ENCODE assay signal across 8 cellular contexts in the genomic region with DNA sequence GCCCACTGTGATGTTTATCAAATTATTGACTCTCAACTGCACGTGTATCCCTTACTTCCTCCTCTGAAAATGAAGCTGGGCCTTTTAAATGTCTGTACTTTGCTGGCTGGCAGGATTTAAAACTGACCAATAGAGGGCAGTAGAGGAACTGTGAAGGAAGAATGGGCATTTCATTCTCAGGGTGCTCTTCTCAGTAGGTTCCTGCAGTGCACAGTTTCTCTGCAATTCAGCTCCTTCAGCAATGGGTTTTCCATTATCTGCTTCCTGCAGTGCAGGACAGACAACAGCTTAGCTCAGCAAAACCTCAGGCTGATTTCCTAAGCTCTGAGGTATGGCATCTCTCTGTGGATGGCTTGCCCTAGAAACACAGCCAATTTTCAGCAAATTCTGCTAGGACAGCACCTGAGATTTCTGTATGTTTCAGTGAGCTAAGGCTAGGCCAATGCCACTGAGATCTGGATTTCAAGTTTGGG.
DNase-seq lines count a peak whose midpoint lies in the region; ATAC-seq, FAIRE-seq and TF ChIP-seq lines count a peak whose summit lies in the region.

No MANE protein-coding gene starts in this region.

- H3K27me3 ChIP-seq in gastroesophageal sphincter: no peaks in the 10 kb centered on the region
- H3K27me3 ChIP-seq in tibial nerve: no peaks in the 10 kb centered on the region
- H3K27me3 ChIP-seq in aorta (ENCODE audit: control insufficient read depth in 1 of 2, insufficient read depth in 2 of 2, low read length in 1 of 2): no peaks in the 10 kb centered on the region

- no peaks in the 10 kb centered on the region for H3K36me3 ChIP-seq in gastroesophageal sphincter
- H3K36me3 ChIP-seq in tibial nerve: no peaks in the 10 kb centered on the region
- H3K36me3 ChIP-seq in aorta (ENCODE audit: control insufficient read depth in 1 of 2, insufficient read depth in 2 of 2, low read length in 1 of 2): no peaks in the 10 kb centered on the region

- TF ChIP-seq POLR2A in GM12892 (IDR thresholded peaks at IDR 0.05; ENCODE audit: low read depth, low read length) (no peak), gastroesophageal sphincter (IDR thresholded peaks at IDR 0.05) (no peak), tibial nerve (IDR thresholded peaks at IDR 0.05) (no peak)

- H3K4me3 ChIP-seq in gastroesophageal sphincter: no peak overlapping the region
- no peak overlapping the region for H3K4me3 ChIP-seq in tibial nerve
- no peak overlapping the region for H3K4me3 ChIP-seq in aorta (ENCODE audit: low read length in 2 of 2)

- 0 to 7% methylated on average over 1 of the region's 1 CpG for WGBS in gastroesophageal sphincter (ENCODE audit: low coverage in 1 of 2), 2 donors
- 0 to 6% methylated on average over 1 of the region's 1 CpG for WGBS in tibial nerve, 2 donors
- 0 to 9% methylated on average over 1 of the region's 1 CpG for WGBS in aorta, 2 donors

- FAIRE-seq in A204.1 (lab: Jason Lieb, UNC) (peak; percentile 73), GM12892 (lab: Jason Lieb, UNC) (no peak)

- H3K9me3 ChIP-seq in gastroesophageal sphincter: no peaks in the 10 kb centered on the region
- H3K9me3 ChIP-seq in tibial nerve: no peaks in the 10 kb centered on the region
- no peaks in the 10 kb centered on the region for H3K9me3 ChIP-seq in aorta (ENCODE audit: control insufficient read depth, low read length)

- peak in 3 of 4 experiments; percentile 15 to 72 (median 39) for TF ChIP-seq CTCF in gastroesophageal sphincter (IDR thresholded peaks at IDR 0.05)
- peak in 3 of 5 experiments; percentile 21 to 53 (median 32) for TF ChIP-seq CTCF in tibial nerve (IDR thresholded peaks at IDR 0.05)

- DNase-seq in GM12892 (ENCODE audit: insufficient read length): peak; percentile 1
- DNase-seq in NCI-H1417 treated with DMSO at 0.1 percent for 48 hours (lab: John Stamatoyannopoulos, UW): peak; percentile 94
- no peak for DNase-seq in tibial nerve (ENCODE audit: low spot score in 2 of 2)
- DNase-seq in aorta: no peak

- no peak for TF ChIP-seq EP300 in gastroesophageal sphincter (IDR thresholded peaks at IDR 0.05)
- no peak for TF ChIP-seq EP300 in tibial nerve (IDR thresholded peaks at IDR 0.05)

- H3K27ac ChIP-seq in gastroesophageal sphincter (no peak overlapping the region), tibial nerve (no peak overlapping the region), aorta (ENCODE audit: low read depth in 1 of 2, low read length in 2 of 2) (no peak overlapping the region)

- H3K4me1 ChIP-seq in gastroesophageal sphincter (no peaks in the 10 kb centered on the region), tibial nerve (no peaks in the 10 kb centered on the region), aorta (ENCODE audit: control insufficient read depth in 1 of 2, insufficient read depth in 2 of 2, low read length in 2 of 2) (no peaks in the 10 kb centered on the region)

- intact Hi-C loops in aorta (cut with DNase I): no loop called here

- ATAC-seq in HG02642 (IDR thresholded peaks at IDR 0.05; ENCODE audit: poor library complexity, unreplicated experiment) (peak; percentile 90), SK-N-SH treated with all-trans-retinoic acid at 6 μM for 48 hours (peak; percentile 83), gastroesophageal sphincter (no peak), aorta (ENCODE audit: low FRiP score) (no peak)

TF ChIP-seq in SK-N-SH treated with all-trans-retinoic acid at 6 μM for 48 hours, 23 proteins besides CTCF, POLR2A, EP300 and RAD21:
- TF ChIP-seq ZNF70 (CRISPR knock-in tag; IDR thresholded peaks at IDR 0.05) (no peak), SNAI2 (CRISPR knock-in tag; IDR thresholded peaks at IDR 0.05) (no peak), CSDC2 (CRISPR knock-in tag; IDR thresholded peaks at IDR 0.05) (no peak), ZNF8 (CRISPR knock-in tag; IDR thresholded peaks at IDR 0.05) (no peak), OSR1 (CRISPR knock-in tag; IDR thresholded peaks at IDR 0.05) (no peak), TCF4 (CRISPR knock-in tag; IDR thresholded peaks at IDR 0.05; ENCODE audit: borderline replicate concordance) (no peak), PPARA (CRISPR knock-in tag; IDR thresholded peaks at IDR 0.05; ENCODE audit: borderline replicate concordance) (no peak), PATZ1 (CRISPR knock-in tag; IDR thresholded peaks at IDR 0.05; ENCODE audit: borderline replicate concordance) (no peak), ESRRG (CRISPR knock-in tag; IDR thresholded peaks at IDR 0.05) (no peak), TOX (CRISPR knock-in tag; IDR thresholded peaks at IDR 0.05; ENCODE audit: borderline replicate concordance) (no peak), BACH2 (CRISPR knock-in tag; IDR thresholded peaks at IDR 0.05; ENCODE audit: borderline replicate concordance) (no peak), RARB (CRISPR knock-in tag; IDR thresholded peaks at IDR 0.05) (no peak), ZNF565 (CRISPR knock-in tag; conservative IDR thresholded peaks at IDR 0.05; ENCODE audit: low read depth) (no peak), ZFP3 (CRISPR knock-in tag; IDR thresholded peaks at IDR 0.05) (no peak), POU6F1 (CRISPR knock-in tag; IDR thresholded peaks at IDR 0.05; ENCODE audit: borderline replicate concordance, low read depth) (no peak), ZC3H10 (CRISPR knock-in tag; IDR thresholded peaks at IDR 0.05) (no peak), ISL1 (CRISPR knock-in tag; IDR thresholded peaks at IDR 0.05) (no peak)
- TF ChIP-seq, protein P1, sequence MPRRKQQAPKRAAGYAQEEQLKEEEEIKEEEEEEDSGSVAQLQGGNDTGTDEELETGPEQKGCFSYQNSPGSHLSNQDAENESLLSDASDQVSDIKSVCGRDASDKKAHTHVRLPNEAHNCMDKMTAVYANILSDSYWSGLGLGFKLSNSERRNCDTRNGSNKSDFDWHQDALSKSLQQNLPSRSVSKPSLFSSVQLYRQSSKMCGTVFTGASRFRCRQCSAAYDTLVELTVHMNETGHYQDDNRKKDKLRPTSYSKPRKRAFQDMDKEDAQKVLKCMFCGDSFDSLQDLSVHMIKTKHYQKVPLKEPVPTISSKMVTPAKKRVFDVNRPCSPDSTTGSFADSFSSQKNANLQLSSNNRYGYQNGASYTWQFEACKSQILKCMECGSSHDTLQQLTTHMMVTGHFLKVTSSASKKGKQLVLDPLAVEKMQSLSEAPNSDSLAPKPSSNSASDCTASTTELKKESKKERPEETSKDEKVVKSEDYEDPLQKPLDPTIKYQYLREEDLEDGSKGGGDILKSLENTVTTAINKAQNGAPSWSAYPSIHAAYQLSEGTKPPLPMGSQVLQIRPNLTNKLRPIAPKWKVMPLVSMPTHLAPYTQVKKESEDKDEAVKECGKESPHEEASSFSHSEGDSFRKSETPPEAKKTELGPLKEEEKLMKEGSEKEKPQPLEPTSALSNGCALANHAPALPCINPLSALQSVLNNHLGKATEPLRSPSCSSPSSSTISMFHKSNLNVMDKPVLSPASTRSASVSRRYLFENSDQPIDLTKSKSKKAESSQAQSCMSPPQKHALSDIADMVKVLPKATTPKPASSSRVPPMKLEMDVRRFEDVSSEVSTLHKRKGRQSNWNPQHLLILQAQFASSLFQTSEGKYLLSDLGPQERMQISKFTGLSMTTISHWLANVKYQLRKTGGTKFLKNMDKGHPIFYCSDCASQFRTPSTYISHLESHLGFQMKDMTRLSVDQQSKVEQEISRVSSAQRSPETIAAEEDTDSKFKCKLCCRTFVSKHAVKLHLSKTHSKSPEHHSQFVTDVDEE (CRISPR knock-in tag; IDR thresholded peaks at IDR 0.05): no peak

Comparison
In these comparisons a context has a peak if more than half of its experiments do, and no peak if none do; other contexts are left out.
1. DNase-seq: peak in GM12892 (single experiment) and NCI-H1417 treated with DMSO at 0.1 percent for 48 hours (single experiment); none in tibial nerve (0 of 2) and aorta (0 of 2).
2. ATAC-seq: peak in HG02642 (single experiment) and SK-N-SH treated with all-trans-retinoic acid at 6 μM for 48 hours (single experiment); none in gastroesophageal sphincter (single experiment) and aorta (single experiment).